ENCODE assay signal across 10 cellular contexts in genomic region chr12:125187148-125187733, GRCh38. TPM values are rescaled to one million over a fixed set of nuclear protein-coding genes. Genes with fewer than 3 reads are reported as not detected.
DNase-seq lines count a peak whose midpoint lies in the region; ATAC-seq and TF ChIP-seq lines count a peak whose summit lies in the region.
"Had no signal": no experiment of that assay in that cellular context is flagged by ENCODE, and none has a peak within 500 bp of the region (broad histone marks: within the 10 kb centered on the region; RNA-seq: fewer than 3 reads in every experiment).

No MANE protein-coding gene starts in this region.

- H3K79me2 ChIP-seq in PC-3 (ENCODE audit: low read length) (no peaks in the 10 kb centered on the region), osteoblast (ENCODE audit: insufficient read depth, low read length) (no peaks in the 10 kb centered on the region)

- no TSS peak for BruUV-seq in PC-3 (replicated peaks; lab: Mats Ljungman, UMichigan)

- TF ChIP-seq CTCF in AG09309 (IDR thresholded peaks at IDR 0.05; ENCODE audit: control insufficient read depth, insufficient read depth, low read depth, low read length, missing control alignments) (no peak), PC-3 (conservative IDR thresholded peaks at IDR 0.05; ENCODE audit: low read depth, low read length) (no peak), esophagus muscularis mucosa (IDR thresholded peaks at IDR 0.05) (no peak), osteoblast (IDR thresholded peaks at IDR 0.05; ENCODE audit: extremely low read depth, low read depth, low read length) (no peak), natural killer cell (IDR thresholded peaks at IDR 0.05) (no peak)

- H3F3A ChIP-seq in PC-3 (ENCODE audit: low read length, unreplicated experiment): no peaks in the 10 kb centered on the region

- POLR2A ChIA-PET in PC-3 (lab: Charles Lee; ENCODE audit: unreplicated experiment): interaction anchor here (0.6 kb wide), 1 partner anchor 133 kb away, joined by 3 read pairs; no protein-coding TSS in a partner anchor

- no peaks in the 10 kb centered on the region for H3K9me2 ChIP-seq in PC-3 (replicated peaks; ENCODE audit: low read length)

- H2AFZ ChIP-seq in PC-3 (ENCODE audit: low read length) (no peak overlapping the region), osteoblast (ENCODE audit: low read length) (no peak overlapping the region)

- peaks cover 0 to 5% of the 10 kb centered on the region in 2 donors for H3K4me1 Mint-ChIP-seq in natural killer cell

- peaks cover 45 to 64% of the 10 kb centered on the region in 2 donors for H3K27me3 Mint-ChIP-seq in natural killer cell (ENCODE audit: low read depth in 2 of 2)

- no peaks in the 10 kb centered on the region for H3K9me3 Mint-ChIP-seq in natural killer cell
- H3K9me3 Mint-ChIP-seq: stimulated activated naive CD8-positive, alpha-beta T cell treated with anti-CD3 and anti-CD28 coated beads, Interleukin-15, Interleukin-2, amounts not matched to agents 100 ng/mL and 50 ng/mL, for 24 hours had no signal

- no peak overlapping the region for H3K4me3 Mint-ChIP-seq in natural killer cell
- H3K4me3 Mint-ChIP-seq: stimulated activated naive CD8-positive, alpha-beta T cell treated with anti-CD3 and anti-CD28 coated beads, Interleukin-15, Interleukin-2, amounts not matched to agents 100 ng/mL and 50 ng/mL, for 24 hours had no signal

- ATAC-seq in PC-3 (no peak), natural killer cell (no peak)

- H3K36me3 Mint-ChIP-seq in natural killer cell: no peaks in the 10 kb centered on the region

- H3K27me3 ChIP-seq in PC-3 (ENCODE audit: low read length): peaks cover 77% of the 10 kb centered on the region
- peaks cover 3 to 88% (median 31%) of the 10 kb centered on the region in 4 donors for H3K27me3 ChIP-seq in esophagus muscularis mucosa
- H3K27me3 ChIP-seq in osteoblast (ENCODE audit: insufficient read depth, low read length): peaks cover 32% of the 10 kb centered on the region

- DNase-seq in AG09309 (ENCODE audit: low read depth) (no peak), PC-3 (no peak), esophagus muscularis mucosa (ENCODE audit: extremely low spot score) (no peak), osteoblast (ENCODE audit: insufficient read length, low spot score, missing footprints) (peak; percentile 80), NOMO-1 treated with DMSO at 0.1 percent for 48 hours (lab: John Stamatoyannopoulos, UW; ENCODE audit: unreplicated experiment) (no peak), GM03348 (ENCODE audit: low spot score) (no peak), mesenteric fat pad (ENCODE audit: low spot score) (no peak), natural killer cell (no peak)
- DNase-seq: activated CD4-positive, alpha-beta T cell treated with anti-CD3 and anti-CD28 coated beads, Interleukin-2, amount 50 U/mL, for 48 hours had no signal

- no peak overlapping the region for H3K27ac ChIP-seq in PC-3 (ENCODE audit: low read length)
- no peak overlapping the region for H3K27ac ChIP-seq in esophagus muscularis mucosa (replicated peaks in 1 of 4)
- no peak overlapping the region for H3K27ac ChIP-seq in osteoblast (ENCODE audit: low read depth, low read length)

- H4K20me1 ChIP-seq in PC-3 (ENCODE audit: low read length) (0 out of 2 replicates have a peak, but pooled peaks cover 3% of the 10 kb centered on the region), osteoblast (ENCODE audit: insufficient read depth, low read length) (no peaks in the 10 kb centered on the region)

- no peak for TF ChIP-seq POLR2A in esophagus muscularis mucosa (IDR thresholded peaks at IDR 0.05; ENCODE audit: low read depth)

- H3K27ac Mint-ChIP-seq in natural killer cell: no peak overlapping the region
- H3K27ac Mint-ChIP-seq: stimulated activated naive CD8-positive, alpha-beta T cell treated with anti-CD3 and anti-CD28 coated beads, Interleukin-15, Interleukin-2, amounts not matched to agents 100 ng/mL and 50 ng/mL, for 24 hours had no signal

- H3K9me3 ChIP-seq in PC-3 (ENCODE audit: low read length) (no peaks in the 10 kb centered on the region), esophagus muscularis mucosa (no peaks in the 10 kb centered on the region), osteoblast (ENCODE audit: low read depth, low read length) (no peaks in the 10 kb centered on the region)

- TF ChIP-seq EP300 in esophagus muscularis mucosa (IDR thresholded peaks at IDR 0.05): no peak

- H3K4me2 ChIP-seq in PC-3 (ENCODE audit: low read length): peak overlapping the region; percentile 56
- peak overlapping the region; percentile 36 for H3K4me2 ChIP-seq in osteoblast (ENCODE audit: insufficient read depth, low read length)

- intact Hi-C loops in PC-3 (cut with micrococcal nuclease) (no loop called here), esophagus muscularis mucosa (cut with DNase I) (no loop called here), natural killer cell (cut with micrococcal nuclease) (loop anchor here (10.0 kb wide), 2 partner anchors 1568 to 1688 kb away; no protein-coding TSS in a partner anchor)

- H3K4me1 ChIP-seq in PC-3 (ENCODE audit: insufficient read depth, low read length): no peaks in the 10 kb centered on the region
- peaks cover 20 to 39% (median 36%) of the 10 kb centered on the region in 4 donors for H3K4me1 ChIP-seq in esophagus muscularis mucosa
- peaks cover 4% of the 10 kb centered on the region for H3K4me1 ChIP-seq in osteoblast (ENCODE audit: insufficient read depth, low read length)

- peak overlapping the region; percentile 51 for H3K4me3 ChIP-seq in AG09309 (ENCODE audit: control insufficient read depth, low read depth, low read length)
- H3K4me3 ChIP-seq in PC-3 (ENCODE audit: low read length): peak overlapping the region; percentile 43; the same call in 1 of the 2 replicates
- H3K4me3 ChIP-seq in esophagus muscularis mucosa: peak overlapping the region; percentile 46 to 55 (median 47)
- no peak overlapping the region for H3K4me3 ChIP-seq in osteoblast (ENCODE audit: insufficient read depth, low read length)

- H3K9ac ChIP-seq in PC-3 (ENCODE audit: low read length): no peak overlapping the region

- H3K36me3 ChIP-seq in PC-3 (ENCODE audit: low read depth, low read length): no peaks in the 10 kb centered on the region
- H3K36me3 ChIP-seq in esophagus muscularis mucosa: no peaks in the 10 kb centered on the region
- no peaks in the 10 kb centered on the region for H3K36me3 ChIP-seq in osteoblast (ENCODE audit: insufficient read depth, low read length)

- CTCF ChIA-PET in PC-3 (lab: Charles Lee): interaction anchor here (0.6 kb wide), 1 partner anchor 1684 kb away, joined by 4 read pairs; no protein-coding TSS in a partner anchor

- WGBS in esophagus muscularis mucosa: 0% methylated on average over 20 of the region's 41 CpGs

RNA-seq across cellular contexts. Expression of gene TMEM132B, which starts 1.1 kb away (rescaled TPM):
- total RNA-seq in PC-3 (2014; rRNA removed) (not detected in 2 replicates), esophagus muscularis mucosa (1 to 10 TPM; 1.7 to 3.4 (median 2.9) TPM), osteoblast (0.72 and 1.5 TPM in 2 replicates), mesenteric fat pad (0.32 TPM), natural killer cell (not detected)
